ENCODE assay signal across 8 cellular contexts in genomic region chr7:2644514-2645273, GRCh38. TPM values are rescaled to one million over a fixed set of nuclear protein-coding genes. Genes with fewer than 3 reads are reported as not detected.
DNase-seq lines count a peak whose midpoint lies in the region; ATAC-seq, FAIRE-seq and TF ChIP-seq lines count a peak whose summit lies in the region.

No MANE protein-coding gene starts in this region.

- BruUV-seq in GM12878 (replicated peaks; lab: Mats Ljungman, UMichigan) = no TSS peak
- BruUV-seq in PC-3 (replicated peaks; lab: Mats Ljungman, UMichigan) = no TSS peak

- H3K9me3 ChIP-seq in GM12878 (replicated peaks; ENCODE audit: control insufficient read depth, insufficient read depth, low read length) (no peaks in the 10 kb centered on the region), PC-3 (ENCODE audit: low read length) (no peaks in the 10 kb centered on the region)

- H3K9me3 Mint-ChIP-seq in activated T-cell treated with anti-CD3 and anti-CD28 coated beads, Interleukin-2, amount 50 U/mL, for 24 hours = no peaks in the 10 kb centered on the region

- FAIRE-seq in GM12878 (lab: Jason Lieb, UNC) = no peak

- peaks cover 16% of the 10 kb centered on the region for H3K4me1 Mint-ChIP-seq in activated T-cell treated with anti-CD3 and anti-CD28 coated beads, Interleukin-2, amount 50 U/mL, for 24 hours (ENCODE audit: low read depth)

- CTCF ChIA-PET in GM12878 (lab: Yijun Ruan, JAX) (interaction anchor here (0.6 to 4.1 kb wide), 9 partner anchors 10 to 78 kb away, joined by 3 to 26 read pairs (median 3); no protein-coding TSS in a partner anchor), PC-3 (lab: Charles Lee) (no interaction called here)

- H3K4me1 ChIP-seq in GM12878 (ENCODE audit: control insufficient read depth, insufficient read depth, low read length) (peaks cover 30% of the 10 kb centered on the region), PC-3 (ENCODE audit: insufficient read depth, low read length) (no peaks in the 10 kb centered on the region)

- no peak for TF ChIP-seq POLR2A in GM12878 (IDR thresholded peaks at IDR 0.05; ENCODE audit: low read depth, low read length)

- H3K27me3 ChIP-seq in GM12878 (replicated peaks in 1 of 2; ENCODE audit: control insufficient read depth in 2 of 2, insufficient read depth in 2 of 2, low read length in 1 of 2) (no peaks in the 10 kb centered on the region), PC-3 (ENCODE audit: low read length) (no peaks in the 10 kb centered on the region)

- in situ Hi-C loops in GM12878 (cut with MboI) = no loop called here

- intact Hi-C loops in GM12878 (cut with micrococcal nuclease; ENCODE audit: unreplicated experiment) (no loop called here), PC-3 (cut with micrococcal nuclease) (no loop called here)

- ATAC-seq in HG03103 (IDR thresholded peaks at IDR 0.05; ENCODE audit: low read depth, unreplicated experiment) (peak; percentile 37), GM12878 (peak; percentile 37), PC-3 (no peak), GM21576 (IDR thresholded peaks at IDR 0.05; ENCODE audit: unreplicated experiment) (no peak)
- ATAC-seq in stimulated activated naive CD8-positive, alpha-beta T cell treated with anti-CD3 and anti-CD28 coated beads, Interleukin-15, Interleukin-2, amounts not matched to agents 100 U/mL and 50 U/mL, for 24 hours = peak; percentile 41

- no peaks in the 10 kb centered on the region for H4K20me1 ChIP-seq in GM12878 (ENCODE audit: control insufficient read depth, insufficient read depth)
- H4K20me1 ChIP-seq in PC-3 (ENCODE audit: low read length) = no peaks in the 10 kb centered on the region

- WGBS in GM12878 (ENCODE audit: insufficient coverage, insufficient replicate concordance, low lambda C conversion rate, missing lambda C conversion rate) = 67% methylated on average over 19 of the region's 19 CpGs

- SMC1A ChIA-PET in GM12878 (lab: Charles Lee; ENCODE audit: uncharacterized antibody, unreplicated experiment) = interaction anchor here (0.8 to 4.0 kb wide), 5 partner anchors 11 to 78 kb away, joined by 3 to 17 read pairs (median 3); partner anchors contain the start of gene TTYH3

- TF ChIP-seq RAD21 in GM12878 (IDR thresholded peaks at IDR 0.05; ENCODE audit: insufficient read depth, low read depth, low read length) = no peak

- H3K36me3 ChIP-seq in GM12878 (ENCODE audit: control insufficient read depth in 2 of 2, insufficient read depth in 2 of 2, low read length in 1 of 2) (peaks cover 0 to 11% of the 10 kb centered on the region in 2 experiments; a peak in 3 of 4 replicates), PC-3 (ENCODE audit: low read depth, low read length) (no peaks in the 10 kb centered on the region)

- TF ChIP-seq CTCF in GM12878 (IDR thresholded peaks at IDR 0.05 in 2 of 3, conservative IDR thresholded peaks at IDR 0.05 in 1 of 3; ENCODE audit: control insufficient read depth in 2 of 3, extremely low read depth in 1 of 3, insufficient read depth in 1 of 3, low read depth in 3 of 3, low read length in 3 of 3) (no peak), PC-3 (conservative IDR thresholded peaks at IDR 0.05; ENCODE audit: low read depth, low read length) (no peak)

- H3K79me2 ChIP-seq in GM12878 (ENCODE audit: control insufficient read depth, insufficient read depth, low read length) (peaks cover 7% of the 10 kb centered on the region), PC-3 (ENCODE audit: low read length) (no peaks in the 10 kb centered on the region)

- TF ChIP-seq EP300 in GM12878 (IDR thresholded peaks at IDR 0.05; ENCODE audit: borderline replicate concordance in 1 of 2, control insufficient read depth in 1 of 2, low read depth in 2 of 2, low read length in 2 of 2) = no peak

- H3K4me2 ChIP-seq in GM12878 (ENCODE audit: control insufficient read depth, insufficient read depth) (peak overlapping the region; percentile 92), PC-3 (ENCODE audit: low read length) (no peak overlapping the region)

- H3K36me3 Mint-ChIP-seq in activated T-cell treated with anti-CD3 and anti-CD28 coated beads, Interleukin-2, amount 50 U/mL, for 24 hours (ENCODE audit: low read depth) = no peaks in the 10 kb centered on the region

- POLR2A ChIA-PET in GM12878 (lab: Charles Lee) (interaction anchor here (1.1 to 1.6 kb wide), 2 partner anchors 10 to 54 kb away, joined by 3 to 5 read pairs; no protein-coding TSS in a partner anchor), PC-3 (lab: Charles Lee; ENCODE audit: unreplicated experiment) (no interaction called here)

- peak overlapping the region; percentile 62 for H3K4me3 Mint-ChIP-seq in activated T-cell treated with anti-CD3 and anti-CD28 coated beads, Interleukin-2, amount 50 U/mL, for 24 hours

- peak overlapping the region; percentile 84 for H3K27ac Mint-ChIP-seq in activated T-cell treated with anti-CD3 and anti-CD28 coated beads, Interleukin-2, amount 50 U/mL, for 24 hours

- no peaks in the 10 kb centered on the region for H3K9me2 ChIP-seq in PC-3 (replicated peaks; ENCODE audit: low read length)

- no peak overlapping the region for H3K4me3 ChIP-seq in GM12878
- H3K4me3 ChIP-seq in PC-3 (ENCODE audit: low read length) = no peak overlapping the region

- H3K27ac ChIP-seq in GM12878 (ENCODE audit: control insufficient read depth, insufficient read depth) = peak overlapping the region; percentile 67
- no peak overlapping the region for H3K27ac ChIP-seq in PC-3 (ENCODE audit: low read length)

- no peaks in the 10 kb centered on the region for H3K27me3 Mint-ChIP-seq in activated T-cell treated with anti-CD3 and anti-CD28 coated beads, Interleukin-2, amount 50 U/mL, for 24 hours

- RAD21 ChIA-PET in GM12878 (lab: Charles Lee; ENCODE audit: unreplicated experiment) = interaction anchor here (1.3 to 1.6 kb wide), 2 partner anchors 27 to 65 kb away, joined by 3 to 5 read pairs; no protein-coding TSS in a partner anchor

- peak; percentile 42 for DNase-seq in activated T-cell treated with anti-CD3 and anti-CD28 coated beads, Interleukin-2, amount 50 U/mL, for 24 hours
- no peak for DNase-seq in activated T-cell treated with anti-CD3 and anti-CD28 coated beads, Interleukin-2, amount 50 U/mL, for 48 hours
- DNase-seq in GM12878 (ENCODE audit: low read depth, low spot score) (no peak), DMS79 treated with DMSO at 0.1 percent for 48 hours (lab: John Stamatoyannopoulos, UW) (no peak), PC-3 (no peak)
- DNase-seq in stimulated activated naive CD8-positive, alpha-beta T cell treated with anti-CD3 and anti-CD28 coated beads, Interleukin-15, Interleukin-2, amounts not matched to agents 100 U/mL and 50 U/mL, for 24 hours = no peak

- H2AFZ ChIP-seq in GM12878 (ENCODE audit: control insufficient read depth, low read depth, low read length) (peak overlapping the region; percentile 75), PC-3 (ENCODE audit: low read length) (no peak overlapping the region)

- no peaks in the 10 kb centered on the region for H3F3A ChIP-seq in PC-3 (ENCODE audit: low read length, unreplicated experiment)

- peak overlapping the region; percentile 67 for H3K9ac ChIP-seq in GM12878 (ENCODE audit: control insufficient read depth, insufficient read depth, low read length)
- H3K9ac ChIP-seq in PC-3 (ENCODE audit: low read length) = no peak overlapping the region

TF ChIP-seq in GM12878, 131 proteins besides CTCF, POLR2A, EP300 and RAD21:
- no peak for TF ChIP-seq NFYA (IDR thresholded peaks at IDR 0.05; ENCODE audit: borderline replicate concordance, low read depth, low read length)

RNA-seq across cellular contexts. Expression of gene TTYH3, which starts 12.9 kb away (rescaled TPM):
- 56.1 and 58.5 TPM in 2 replicates for total RNA-seq in GM12878 (2013; cell fraction: nucleolus; rRNA removed)
- total RNA-seq in GM12878 (2014; rRNA removed) = 10.2 and 10.8 TPM in 2 replicates
- total RNA-seq in GM12878 (2014; rRNA removed; fragmentation: Illumina TruSeq; extraction: Trizol) = 5.0 and 5.2 TPM in 2 replicates
- total RNA-seq in GM12878 (2021) = 67.2 and 71.4 TPM in 2 replicates
- polyA plus RNA-seq in GM12878 (2011; ENCODE audit: low read depth) = 5.5 TPM
- 3.9 and 9.9 TPM in 2 replicates for polyA plus RNA-seq in GM12878 (2011; rRNA removed)
- polyA plus RNA-seq in GM12878 (2011; cell fraction: cytosol; rRNA removed) = 14.4 and 19.9 TPM in 2 replicates
- 66.5 and 82.0 TPM in 2 replicates for polyA plus RNA-seq in GM12878 (2011; cell fraction: nucleus; rRNA removed)
- polyA plus RNA-seq in GM12878 (2012) = 23.5 and 23.7 TPM in 2 replicates
- polyA plus RNA-seq in GM12878 (2014; fragmentation: Illumina TruSeq; extraction: Trizol) = 3.0 and 10.1 TPM in 2 replicates
- under 1 TPM; 0.79 to 0.95 TPM for polyA plus RNA-seq in GM12878 (2014; fragmentation: Nextera tagmentation; extraction: Ambion mirVana)
- polyA plus RNA-seq in GM12878 (2014; rRNA removed) = 33.1 and 44.3 TPM in 2 replicates
- polyA plus RNA-seq in GM12878 (2016; fragmentation: Nextera tagmentation; extraction: Ambion mirVana) = 10 to 100 TPM; 11.2 to 25.1 TPM
- polyA minus RNA-seq in GM12878 (2011; rRNA and poly(A)+ RNA removed) = 11.3 and 25.5 TPM in 2 replicates
- polyA minus RNA-seq in GM12878 (2011; cell fraction: cytosol; rRNA and poly(A)+ RNA removed) = 24.1 and 26.2 TPM in 2 replicates
- 14.9 and 31.8 TPM in 2 replicates for polyA minus RNA-seq in GM12878 (2011; cell fraction: nucleus; rRNA and poly(A)+ RNA removed)
- total RNA-seq in PC-3 (2014; rRNA removed) = 25.0 and 41.4 TPM in 2 replicates

RNA-seq across cellular contexts. Expression of gene AMZ1, which starts 43.3 kb away (rescaled TPM):
- 5.4 and 6.5 TPM in 2 replicates for total RNA-seq in GM12878 (2013; cell fraction: nucleolus; rRNA removed)
- 0.62 and 1.1 TPM in 2 replicates for total RNA-seq in GM12878 (2014; rRNA removed)
- total RNA-seq in GM12878 (2014; rRNA removed; fragmentation: Illumina TruSeq; extraction: Trizol) = 0.60 and 0.67 TPM in 2 replicates
- total RNA-seq in GM12878 (2021) = 1.2 and 1.4 TPM in 2 replicates
- 0.16 TPM for polyA plus RNA-seq in GM12878 (2011; ENCODE audit: low read depth)
- 0.95 TPM in 2 replicates for polyA plus RNA-seq in GM12878 (2011; rRNA removed)
- polyA plus RNA-seq in GM12878 (2011; cell fraction: cytosol; rRNA removed) = 1.1 and 1.5 TPM in 2 replicates
- 3.1 and 4.2 TPM in 2 replicates for polyA plus RNA-seq in GM12878 (2011; cell fraction: nucleus; rRNA removed)
- polyA plus RNA-seq in GM12878 (2012) = 0.30 and 0.52 TPM in 2 replicates
- polyA plus RNA-seq in GM12878 (2014; fragmentation: Illumina TruSeq; extraction: Trizol) = 0.33 and 0.59 TPM in 2 replicates
- polyA plus RNA-seq in GM12878 (2014; fragmentation: Nextera tagmentation; extraction: Ambion mirVana) = under 1 TPM; 0.02 to 0.11 TPM
- 0.72 and 0.77 TPM in 2 replicates for polyA plus RNA-seq in GM12878 (2014; rRNA removed)
- 1 to 10 TPM; 1.5 to 2.0 TPM for polyA plus RNA-seq in GM12878 (2016; fragmentation: Nextera tagmentation; extraction: Ambion mirVana)
- 2.6 and 4.7 TPM in 2 replicates for polyA minus RNA-seq in GM12878 (2011; rRNA and poly(A)+ RNA removed)
- polyA minus RNA-seq in GM12878 (2011; cell fraction: cytosol; rRNA and poly(A)+ RNA removed) = 0.67 and 1.5 TPM in 2 replicates
- 2.2 and 5.6 TPM in 2 replicates for polyA minus RNA-seq in GM12878 (2011; cell fraction: nucleus; rRNA and poly(A)+ RNA removed)
- 0.75 TPM in 1 of 2 replicates, not detected in the other for total RNA-seq in PC-3 (2014; rRNA removed)

Comparison
In these comparisons a context has a peak if more than half of its experiments do, and no peak if none do; other contexts are left out.
1. ATAC-seq: peak in HG03103 (single experiment), GM12878 (single experiment) and stimulated activated naive CD8-positive, alpha-beta T cell treated with anti-CD3 and anti-CD28 coated beads, Interleukin-15, Interleukin-2, amounts not matched to agents 100 U/mL and 50 U/mL, for 24 hours (single experiment); none in PC-3 (single experiment) and GM21576 (single experiment).